In the genomic region with DNA sequence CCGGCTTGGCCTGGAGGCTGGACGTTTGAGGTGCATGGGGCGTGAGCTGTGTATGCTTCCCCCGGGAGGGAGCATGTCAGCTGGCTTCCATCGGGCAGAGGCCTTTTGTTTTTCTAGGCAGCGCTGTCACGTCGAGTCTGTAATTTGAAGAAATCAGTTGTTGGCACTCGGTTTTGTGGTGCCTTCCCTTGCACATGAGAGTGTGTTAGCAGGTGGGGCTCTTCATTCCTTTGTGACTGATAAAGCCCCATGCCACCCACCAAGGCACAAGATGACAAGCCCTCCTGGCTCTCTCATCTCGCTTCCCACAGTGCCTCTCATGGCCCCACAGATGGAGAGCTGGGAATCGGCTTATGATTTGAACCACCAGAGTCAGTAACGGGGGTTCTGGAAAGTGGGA, we compare ENCODE assay signal across 16 cellular contexts.
DNase-seq lines count a peak whose midpoint lies in the region; ATAC-seq, FAIRE-seq and TF ChIP-seq lines count a peak whose summit lies in the region.
"Had no signal": no experiment of that assay in that cellular context is flagged by ENCODE, and none has a peak within 500 bp of the region (broad histone marks: within the 10 kb centered on the region; RNA-seq: fewer than 3 reads in every experiment).

No MANE protein-coding gene starts in this region.

- H3K4me1 Mint-ChIP-seq in GM23338 (peaks cover 57% of the 10 kb centered on the region), glutamatergic neuron (ENCODE audit: low read depth, unreplicated experiment) (peaks cover 32% of the 10 kb centered on the region)
- H3K4me1 Mint-ChIP-seq in stimulated activated memory B cell treated with anti-CD40 and anti-IgM and Interleukin-4, amounts not matched to agents 10 μg/mL and 1 μg/mL and 100 μg/mL, for 72 hours: peaks cover 29% of the 10 kb centered on the region

- H3K36me3 ChIP-seq in GM23338 (ENCODE audit: insufficient read depth): no peaks in the 10 kb centered on the region
- no peaks in the 10 kb centered on the region; the same call in 1 of the 2 replicates for H3K36me3 ChIP-seq in SJSA1
- H3K36me3 ChIP-seq in gastroesophageal sphincter: peaks cover 0 to 47% of the 10 kb centered on the region in 2 donors

- H3K27me3 ChIP-seq in GM23338 (ENCODE audit: insufficient read depth): no peaks in the 10 kb centered on the region
- no peaks in the 10 kb centered on the region for H3K27me3 ChIP-seq in SJSA1 (replicated peaks)
- H3K27me3 ChIP-seq in gastroesophageal sphincter: no peaks in the 10 kb centered on the region
- H3K27me3 ChIP-seq: Peyer's patch had no signal

- ATAC-seq in GM23338: no peak
- no peak for ATAC-seq in stimulated activated memory B cell treated with anti-CD40 and anti-IgM and Interleukin-4, amounts not matched to agents 10 μg/mL and 1 μg/mL and 100 μg/mL, for 72 hours
- ATAC-seq in gastroesophageal sphincter: no peak
- ATAC-seq: K562 had no signal

- H3K27me3 Mint-ChIP-seq in GM23338 (ENCODE audit: insufficient read depth, low read depth, poor library complexity) (peaks cover 24% of the 10 kb centered on the region), glutamatergic neuron (ENCODE audit: unreplicated experiment) (peaks cover 6% of the 10 kb centered on the region)
- H3K27me3 Mint-ChIP-seq in stimulated activated memory B cell treated with anti-CD40 and anti-IgM and Interleukin-4, amounts not matched to agents 10 μg/mL and 1 μg/mL and 100 μg/mL, for 72 hours: no peaks in the 10 kb centered on the region

- no peaks in the 10 kb centered on the region for H3K9me3 ChIP-seq in SJSA1 (replicated peaks)
- H3K9me3 ChIP-seq in gastroesophageal sphincter: no peaks in the 10 kb centered on the region
- H3K9me3 ChIP-seq: Peyer's patch had no signal

- WGBS in gastroesophageal sphincter (ENCODE audit: low coverage in 1 of 2), 2 donors: no CpG with 5 or more reads among the region's 12 CpGs

- H3K36me3 Mint-ChIP-seq in GM23338 (ENCODE audit: low read depth): peaks cover 19% of the 10 kb centered on the region
- no peaks in the 10 kb centered on the region for H3K36me3 Mint-ChIP-seq in glutamatergic neuron (ENCODE audit: unreplicated experiment)
- peaks cover 47% of the 10 kb centered on the region for H3K36me3 Mint-ChIP-seq in stimulated activated memory B cell treated with anti-CD40 and anti-IgM and Interleukin-4, amounts not matched to agents 10 μg/mL and 1 μg/mL and 100 μg/mL, for 72 hours

- TF ChIP-seq EP300 in gastroesophageal sphincter (IDR thresholded peaks at IDR 0.05): no peak

- H3K9me3 Mint-ChIP-seq in GM23338 (no peaks in the 10 kb centered on the region), glutamatergic neuron (ENCODE audit: unreplicated experiment) (peaks cover 6% of the 10 kb centered on the region)
- no peaks in the 10 kb centered on the region for H3K9me3 Mint-ChIP-seq in stimulated activated memory B cell treated with anti-CD40 and anti-IgM and Interleukin-4, amounts not matched to agents 10 μg/mL and 1 μg/mL and 100 μg/mL, for 72 hours

- no peak for TF ChIP-seq POLR2A in gastroesophageal sphincter (IDR thresholded peaks at IDR 0.05)

- H3K27ac ChIP-seq in GM23338 (ENCODE audit: low read depth) (no peak overlapping the region), SJSA1 (no peak overlapping the region), gastroesophageal sphincter (no peak overlapping the region)
- H3K27ac ChIP-seq: Peyer's patch, SK-N-MC had no signal

- H3K4me3 ChIP-seq in GM23338 (no peak overlapping the region), SJSA1 (no peak overlapping the region), gastroesophageal sphincter (no peak overlapping the region)
- H3K4me3 ChIP-seq: K562, Peyer's patch, SK-N-MC had no signal

- FAIRE-seq in D721Med (lab: Jason Lieb, UNC): no peak
- FAIRE-seq: G401.6, H54, K562 had no signal

- H3K4me2 ChIP-seq in GM23338: no peak overlapping the region

- no peak overlapping the region for H3K4me3 Mint-ChIP-seq in GM23338
- no peak overlapping the region for H3K4me3 Mint-ChIP-seq in glutamatergic neuron (ENCODE audit: unreplicated experiment)
- no peak overlapping the region for H3K4me3 Mint-ChIP-seq in stimulated activated memory B cell treated with anti-CD40 and anti-IgM and Interleukin-4, amounts not matched to agents 10 μg/mL and 1 μg/mL and 100 μg/mL, for 72 hours

- H3K4me1 ChIP-seq in GM23338 (ENCODE audit: insufficient read depth) (peaks cover 2% of the 10 kb centered on the region; the same call in 1 of the 2 replicates), SJSA1 (replicated peaks) (peaks cover 35% of the 10 kb centered on the region), gastroesophageal sphincter (peaks cover 0 to 15% (median 0%) of the 10 kb centered on the region in 3 donors)
- H3K4me1 ChIP-seq: Peyer's patch had no signal

- TF ChIP-seq CTCF in GM23338 (conservative IDR thresholded peaks at IDR 0.05; ENCODE audit: low read depth in 2 of 2): no peak
- TF ChIP-seq CTCF in glutamatergic neuron (IDR thresholded peaks at IDR 0.05; ENCODE audit: partially characterized antibody, unreplicated experiment): no peak
- TF ChIP-seq CTCF in D721Med (IDR thresholded peaks at IDR 0.05; ENCODE audit: insufficient read depth, missing control alignments): no peak
- TF ChIP-seq CTCF in gastroesophageal sphincter (IDR thresholded peaks at IDR 0.05): no peak

- H3F3A ChIP-seq in GM23338 (replicated peaks; ENCODE audit: low read depth): no peaks in the 10 kb centered on the region

- no peak overlapping the region for H2AFZ ChIP-seq in GM23338

- 0 out of 2 replicates have a peak, but pooled peaks cover 3% of the 10 kb centered on the region for H3K79me2 ChIP-seq in GM23338 (replicated peaks; ENCODE audit: insufficient read depth)

- H3K27ac Mint-ChIP-seq in GM23338 (peak overlapping the region; percentile 77), glutamatergic neuron (ENCODE audit: unreplicated experiment) (peak overlapping the region; percentile 64)
- peak overlapping the region; percentile 26 for H3K27ac Mint-ChIP-seq in stimulated activated memory B cell treated with anti-CD40 and anti-IgM and Interleukin-4, amounts not matched to agents 10 μg/mL and 1 μg/mL and 100 μg/mL, for 72 hours

- H3K9me2 ChIP-seq in GM23338 (ENCODE audit: insufficient read depth): no peaks in the 10 kb centered on the region

- H4K20me1 ChIP-seq in GM23338 (replicated peaks; ENCODE audit: insufficient read depth): no peaks in the 10 kb centered on the region

- DNase-seq in GM23338 (ENCODE audit: low spot score) (no peak), SJSA1 (ENCODE audit: low read depth in 1 of 2, low spot score in 2 of 2) (peak; percentile 67 to 72), glutamatergic neuron (no peak), SHP77 (lab: John Stamatoyannopoulos, UW) (no peak), D721Med (ENCODE audit: insufficient read length, low spot score) (no peak)
- DNase-seq: COR-L47, NCI-H1092 treated with DMSO at 0.1 percent for 48 hours, NCI-H146, NCI-H2081 treated with DMSO at 0.1 percent for 48 hours had no signal

TF ChIP-seq in GM23338, 12 proteins besides CTCF, POLR2A, EP300 and RAD21:
- no peak for TF ChIP-seq CREB1 (CRISPR knock-in tag; IDR thresholded peaks at IDR 0.05; ENCODE audit: low read depth)
- no peak for TF ChIP-seq EZH2 (IDR thresholded peaks at IDR 0.05; ENCODE audit: low read depth, unreplicated experiment)
- TF ChIP-seq, protein P1, sequence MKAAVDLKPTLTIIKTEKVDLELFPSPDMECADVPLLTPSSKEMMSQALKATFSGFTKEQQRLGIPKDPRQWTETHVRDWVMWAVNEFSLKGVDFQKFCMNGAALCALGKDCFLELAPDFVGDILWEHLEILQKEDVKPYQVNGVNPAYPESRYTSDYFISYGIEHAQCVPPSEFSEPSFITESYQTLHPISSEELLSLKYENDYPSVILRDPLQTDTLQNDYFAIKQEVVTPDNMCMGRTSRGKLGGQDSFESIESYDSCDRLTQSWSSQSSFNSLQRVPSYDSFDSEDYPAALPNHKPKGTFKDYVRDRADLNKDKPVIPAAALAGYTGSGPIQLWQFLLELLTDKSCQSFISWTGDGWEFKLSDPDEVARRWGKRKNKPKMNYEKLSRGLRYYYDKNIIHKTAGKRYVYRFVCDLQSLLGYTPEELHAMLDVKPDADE (IDR thresholded peaks at IDR 0.05): no peak
- no peak for TF ChIP-seq ZNF114 (CRISPR knock-in tag; IDR thresholded peaks at IDR 0.05)
- TF ChIP-seq STAT1 (IDR thresholded peaks at IDR 0.05; ENCODE audit: unreplicated experiment): no peak
- TF ChIP-seq POLR2AphosphoS5 (IDR thresholded peaks at IDR 0.05; ENCODE audit: low read depth): no peak
TF ChIP-seq in GM23338: peak in this region for 0.

Comparison
In these comparisons a context has a peak if more than half of its experiments do, and no peak if none do; other contexts are left out.
1. DNase-seq: peak in SJSA1 (2 of 2); none in GM23338 (single experiment), glutamatergic neuron (single experiment), SHP77 (0 of 2) and D721Med (single experiment).
2. H3K27ac Mint-ChIP-seq: peak in every context shown above with its lines; median percentile 77 in GM23338; 64 in glutamatergic neuron; 26 in stimulated activated memory B cell treated with anti-CD40 and anti-IgM and Interleukin-4, amounts not matched to agents 10 μg/mL and 1 μg/mL and 100 μg/mL, for 72 hours.